Comparison of ENCODE assay signal across 10 cellular contexts in the genomic region with DNA sequence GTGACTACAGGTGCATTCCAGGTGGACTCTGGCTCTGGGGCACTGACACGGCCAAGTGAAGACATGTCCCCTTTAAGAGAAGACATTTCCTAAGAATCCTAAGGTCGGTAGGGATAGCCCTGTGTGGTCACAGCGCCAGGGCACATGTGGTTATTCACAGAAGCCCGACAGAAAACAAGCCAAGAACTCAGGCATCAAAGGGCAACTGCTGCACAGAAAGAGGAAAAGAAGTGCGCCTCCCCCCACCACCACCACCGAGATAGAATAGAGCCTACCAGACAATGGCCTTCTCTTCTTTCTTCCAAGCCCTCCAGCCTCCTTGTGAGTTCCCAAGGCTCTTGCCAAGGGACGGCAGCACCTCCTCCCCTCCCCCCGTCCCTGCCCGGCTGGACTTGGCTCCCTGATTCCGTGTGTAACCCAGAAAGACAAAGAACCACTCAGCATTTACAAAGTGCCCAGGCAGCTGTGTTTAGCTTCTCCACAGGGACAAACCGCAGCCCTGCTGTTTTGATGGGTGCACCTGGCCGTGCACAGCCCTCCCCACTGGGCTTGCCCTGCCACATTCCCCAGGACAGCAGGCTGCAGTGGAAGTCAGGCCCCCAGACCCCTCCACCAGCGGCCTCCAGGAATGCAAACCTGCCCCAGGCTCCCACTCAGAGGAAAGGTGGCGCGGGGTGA.
DNase-seq lines count a peak whose midpoint lies in the region; ATAC-seq and TF ChIP-seq lines count a peak whose summit lies in the region.
"Had no signal": no experiment of that assay in that cellular context is flagged by ENCODE, and none has a peak within 500 bp of the region (broad histone marks: within the 10 kb centered on the region; RNA-seq: fewer than 3 reads in every experiment).

No MANE protein-coding gene starts in this region.

- H3K27me3 ChIP-seq in KMS-11 (ENCODE audit: insufficient read depth, low read depth) = no peaks in the 10 kb centered on the region

- peak; percentile 32 for ATAC-seq in stimulated activated memory B cell treated with anti-CD40 and anti-IgM and Interleukin-4, amounts not matched to agents 10 μg/mL and 1 μg/mL and 100 μg/mL, for 72 hours
- ATAC-seq in GM18868 (IDR thresholded peaks at IDR 0.05; ENCODE audit: unreplicated experiment) = no peak
- no peak for ATAC-seq in HG03196 (IDR thresholded peaks at IDR 0.05; ENCODE audit: unreplicated experiment)

- no peaks in the 10 kb centered on the region for H3K36me3 Mint-ChIP-seq in stimulated activated memory B cell treated with anti-CD40 and anti-IgM and Interleukin-4, amounts not matched to agents 10 μg/mL and 1 μg/mL and 100 μg/mL, for 72 hours

- peak overlapping the region; percentile 30; the same call in 1 of the 2 replicates for H3K4me2 ChIP-seq in KMS-11

- H3K36me3 ChIP-seq in KMS-11 (ENCODE audit: insufficient read depth) = no peaks in the 10 kb centered on the region

- peaks cover 19% of the 10 kb centered on the region for H3K4me1 Mint-ChIP-seq in stimulated activated memory B cell treated with anti-CD40 and anti-IgM and Interleukin-4, amounts not matched to agents 10 μg/mL and 1 μg/mL and 100 μg/mL, for 72 hours

- H3K9ac ChIP-seq in KMS-11 = no peak overlapping the region; the same call in 1 of the 2 replicates

- DNase-seq in SW480 (ENCODE audit: low spot score) (peak; percentile 75), inferior parietal cortex (ENCODE audit: extremely low spot score) (peak; percentile 8), GF-D8 (lab: John Stamatoyannopoulos, UW) (no peak)
- no peak for DNase-seq in activated naive CD4-positive, alpha-beta T cell (lab: John Stamatoyannopoulos, UW)
- DNase-seq: cortex of kidney had no signal

- no peaks in the 10 kb centered on the region for H4K20me1 ChIP-seq in KMS-11 (ENCODE audit: insufficient read depth)

- H3K27ac ChIP-seq in KMS-11 = peak overlapping the region; percentile 51
- H3K27ac ChIP-seq: RWPE1 had no signal

- peaks cover 8% of the 10 kb centered on the region for H3K4me1 ChIP-seq in KMS-11 (ENCODE audit: low read depth, poor library complexity, severe bottlenecking)

- H3K79me2 ChIP-seq in KMS-11 (ENCODE audit: insufficient read depth, low read depth) = no peaks in the 10 kb centered on the region

- peaks cover 62% of the 10 kb centered on the region for H3K27me3 Mint-ChIP-seq in stimulated activated memory B cell treated with anti-CD40 and anti-IgM and Interleukin-4, amounts not matched to agents 10 μg/mL and 1 μg/mL and 100 μg/mL, for 72 hours

- no peak overlapping the region for H3K4me3 ChIP-seq in KMS-11 (IDR thresholded peaks at IDR 0.05; ENCODE audit: insufficient read depth, low read depth, low read length)

- H3K27ac Mint-ChIP-seq in stimulated activated memory B cell treated with anti-CD40 and anti-IgM and Interleukin-4, amounts not matched to agents 10 μg/mL and 1 μg/mL and 100 μg/mL, for 72 hours = no peak overlapping the region

- no peak overlapping the region; the same call in 1 of the 2 replicates for H2AFZ ChIP-seq in KMS-11 (ENCODE audit: low read depth)

- H3K4me3 Mint-ChIP-seq in stimulated activated memory B cell treated with anti-CD40 and anti-IgM and Interleukin-4, amounts not matched to agents 10 μg/mL and 1 μg/mL and 100 μg/mL, for 72 hours = no peak overlapping the region

- TF ChIP-seq CTCF in KMS-11 (conservative IDR thresholded peaks at IDR 0.05; ENCODE audit: low read depth, low read length) = no peak

- no peaks in the 10 kb centered on the region for H3K9me3 Mint-ChIP-seq in stimulated activated memory B cell treated with anti-CD40 and anti-IgM and Interleukin-4, amounts not matched to agents 10 μg/mL and 1 μg/mL and 100 μg/mL, for 72 hours

Comparison
In these comparisons a context has a peak if more than half of its experiments do, and no peak if none do; other contexts are left out.
1. DNase-seq: peak in SW480 (single experiment) and inferior parietal cortex (single experiment); none in activated naive CD4-positive, alpha-beta T cell (0 of 4) and GF-D8 (single experiment).